In genomic region chrX:45050558-45050957, GRCh38 we compare ENCODE assay signal across 32 cellular contexts.
DNase-seq lines count a peak whose midpoint lies in the region; ATAC-seq and TF ChIP-seq lines count a peak whose summit lies in the region.
"Had no signal": no experiment of that assay in that cellular context is flagged by ENCODE, and none has a peak within 500 bp of the region (broad histone marks: within the 10 kb centered on the region; RNA-seq: fewer than 3 reads in every experiment).

No MANE protein-coding gene starts in this region.

- in situ Hi-C loops in GM13976 (cut with MboI; ENCODE audit: low sequenced_read_pairs, unreplicated experiment): no loop called here

- ATAC-seq in HG03159 (IDR thresholded peaks at IDR 0.05; ENCODE audit: unreplicated experiment) (peak; percentile 75), heart right ventricle (no peak)
- ATAC-seq: left cardiac atrium; naive thymus-derived CD8-positive, alpha-beta T cell had no signal

- no peaks in the 10 kb centered on the region for H3K4me1 ChIP-seq in heart right ventricle
- H3K4me1 ChIP-seq: BE2C, sigmoid colon, SJCRH30, stomach, vagina had no signal

- no peaks in the 10 kb centered on the region for H3K9me3 ChIP-seq in heart right ventricle
- H3K9me3 ChIP-seq: BE2C, HAP-1, sigmoid colon, SJCRH30, stomach, vagina had no signal

- no peaks in the 10 kb centered on the region for H3K27me3 ChIP-seq in heart right ventricle
- H3K27me3 ChIP-seq: BE2C, sigmoid colon, SJCRH30, stomach, vagina had no signal

- H3K4me3 ChIP-seq in heart right ventricle: no peak overlapping the region
- H3K4me3 ChIP-seq: coronary artery, HAP-1, lung, sigmoid colon, SJCRH30, stomach, vagina had no signal

- DNase-seq in GM13976 (ENCODE audit: low spot score) (peak; percentile 22), NCI-H69 (lab: John Stamatoyannopoulos, UW) (peak; percentile 14), heart right ventricle (no peak), NCI-H2196 treated with DMSO at 0.1 percent for 48 hours (lab: John Stamatoyannopoulos, UW; ENCODE audit: unreplicated experiment) (no peak), NCI-H2196 (lab: John Stamatoyannopoulos, UW; ENCODE audit: unreplicated experiment) (no peak)
- DNase-seq: activated CD4-positive, alpha-beta T cell treated with anti-CD3 and anti-CD28 coated beads for 48 hours; activated CD8-positive, alpha-beta memory T cell treated with anti-CD3 and anti-CD28 coated beads for 24 hours; activated effector memory CD4-positive, alpha-beta T cell treated with anti-CD3 and anti-CD28 coated beads, Interleukin-2, amount 50 U/mL, for 16 hours; BE2C; DMS153; effector CD8-positive, alpha-beta T cell; GDM1; hypothalamus; IMR-90; left cardiac atrium; naive thymus-derived CD8-positive, alpha-beta T cell; NCI-H1092 treated with DMSO at 0.1 percent for 48 hours; NCI-H2029; NCI-H345; NCI-H774; sigmoid colon; SJCRH30; stimulated activated CD4-positive, alpha-beta T cell treated with anti-CD3 and anti-CD28 coated beads, Interleukin-4, amount 100 ng/mL, for 1 hour; stomach; T1000 had no signal

- intact Hi-C loops in heart right ventricle (cut with DNase I): no loop called here

- H3K27ac ChIP-seq in C4-2B (peak overlapping the region; percentile 74), heart right ventricle (no peak overlapping the region)
- H3K27ac ChIP-seq: coronary artery, epithelial cell of prostate, sigmoid colon, SJCRH30, stomach, vagina had no signal

- peaks cover 0 to 37% (median 0%) of the 10 kb centered on the region in 9 donors for H3K36me3 ChIP-seq in heart right ventricle
- H3K36me3 ChIP-seq: BE2C, sigmoid colon, SJCRH30 had no signal

- TF ChIP-seq CTCF in C4-2B (conservative IDR thresholded peaks at IDR 0.05) (no peak), GM13976 (IDR thresholded peaks at IDR 0.05; ENCODE audit: borderline replicate concordance, control extremely low read depth, extremely low read depth, insufficient read depth, missing control alignments) (no peak), heart right ventricle (IDR thresholded peaks at IDR 0.05) (no peak)

Comparison
In these comparisons a context has a peak if more than half of its experiments do, and no peak if none do; other contexts are left out.
1. DNase-seq: peak in GM13976 (single experiment) and NCI-H69 (single experiment); none in heart right ventricle (0 of 2), NCI-H2196 treated with DMSO at 0.1 percent for 48 hours (single experiment) and NCI-H2196 (single experiment).